Comparison of ENCODE assay signal across 1 cellular context in the genomic region with DNA sequence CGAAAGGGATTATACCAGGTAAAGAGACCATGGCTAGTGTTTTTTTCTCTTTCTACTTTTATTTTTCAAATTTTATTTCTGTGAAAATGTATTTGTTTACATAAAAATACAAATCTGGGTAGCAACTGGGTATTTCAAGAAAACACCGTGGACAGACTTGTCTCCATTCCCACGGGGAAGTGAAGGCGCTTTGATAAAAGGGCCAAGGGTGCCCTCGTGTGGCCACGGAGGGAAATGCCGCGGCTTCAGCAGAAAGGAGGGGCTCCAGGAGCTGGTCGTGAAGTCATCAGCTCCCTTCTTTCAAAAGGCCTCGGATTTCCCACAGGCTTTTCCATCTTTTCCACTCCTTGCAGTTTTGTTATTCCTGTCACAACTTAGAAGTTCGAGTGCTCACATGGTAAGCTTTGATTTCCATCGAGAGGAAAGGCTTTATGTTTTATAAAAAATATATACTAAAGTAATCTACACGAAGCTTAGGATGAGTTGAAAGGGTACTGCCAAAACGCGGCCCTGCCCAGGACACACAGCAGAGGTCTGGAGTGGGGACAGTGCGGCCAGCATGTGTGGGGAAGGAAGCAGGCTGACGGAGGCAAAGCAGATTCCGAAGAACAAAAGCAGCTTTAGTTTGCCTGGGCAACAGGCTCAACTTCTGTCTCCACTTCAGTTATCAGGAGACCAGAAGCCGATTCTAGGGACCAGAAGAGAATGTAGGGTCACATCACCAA.
A peak's percentile ranks its signal among the peaks of the same experiment; 100 is the strongest.
TF ChIP-seq lines count a peak whose summit lies in the region.

No MANE protein-coding gene starts in this region.

TF ChIP-seq in HCT116, 20 proteins besides CTCF, POLR2A, EP300 and RAD21 (continued from another document):
- 0 out of 2 replicates have a peak, but pooled peaks have one; percentile 22 for TF ChIP-seq POLR2AphosphoS5 (IDR thresholded peaks at IDR 0.05; ENCODE audit: low read depth, low read length)
TF ChIP-seq in HCT116: peak in this region for 1.
